ENCODE assay signal across 26 cellular contexts in the genomic region with DNA sequence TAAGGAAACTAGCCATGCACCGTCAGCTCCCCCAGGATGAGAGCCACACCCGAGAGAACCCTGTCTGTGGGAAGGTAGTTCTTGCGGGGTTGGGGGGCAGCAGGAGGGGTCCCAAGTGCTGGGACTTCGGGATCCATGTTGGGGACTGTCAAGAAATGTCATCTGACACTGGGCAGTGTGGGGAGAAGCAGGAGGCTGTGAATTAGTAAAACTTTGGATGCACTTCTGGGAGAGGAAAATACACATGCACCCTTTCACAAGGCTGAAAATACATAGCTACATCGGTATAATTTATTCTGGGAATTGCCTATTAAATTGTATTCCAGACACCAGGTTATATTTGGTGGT.
DNase-seq lines count a peak whose midpoint lies in the region; ATAC-seq and TF ChIP-seq lines count a peak whose summit lies in the region.
"Had no signal": no experiment of that assay in that cellular context is flagged by ENCODE, and none has a peak within 500 bp of the region (broad histone marks: within the 10 kb centered on the region; RNA-seq: fewer than 3 reads in every experiment).

No MANE protein-coding gene starts in this region.

- no peak overlapping the region for H2BK120ac ChIP-seq in mesenchymal stem cell (ENCODE audit: low read depth, low read length)

- peak overlapping the region; percentile 59 to 83 for H3K18ac ChIP-seq in mesenchymal stem cell (ENCODE audit: low read depth in 1 of 2, low read length in 2 of 2)

- H3K4ac ChIP-seq in mesenchymal stem cell (ENCODE audit: low read depth in 1 of 2, low read length in 2 of 2), result peak overlapping the region in 1 of 2 experiments; percentile 44

- no peaks in the 10 kb centered on the region for H3K79me1 ChIP-seq in mesenchymal stem cell (replicated peaks; ENCODE audit: low read length, poor library complexity, severe bottlenecking)

- H3K4me3 ChIP-seq in HEK293 (ENCODE audit: low read depth, low read length) (no peak overlapping the region), mesenchymal stem cell (ENCODE audit: insufficient read depth in 1 of 2, low read depth in 1 of 2, low read length in 2 of 2) (no peak overlapping the region)
- H3K4me3 ChIP-seq: dorsolateral prefrontal cortex, gastroesophageal sphincter had no signal

- H3K36me3 Mint-ChIP-seq in activated T-helper 17 cell treated with anti-CD3 and anti-CD28 coated beads, Interleukin-2, amount 50 U/mL, for 72 hours (ENCODE audit: low read depth), result no peaks in the 10 kb centered on the region
- H3K36me3 Mint-ChIP-seq in type B pancreatic cell, result no peaks in the 10 kb centered on the region
- H3K36me3 Mint-ChIP-seq: activated naive CD8-positive, alpha-beta T cell treated with anti-CD3 and anti-CD28 coated beads for 36 hours; CD4-positive, CD25-positive, alpha-beta regulatory T cell; immature natural killer cell; naive B cell had no signal

- no peak overlapping the region for H3K4me2 ChIP-seq in mesenchymal stem cell (ENCODE audit: low read length, poor library complexity, severe bottlenecking)

- H3K27ac Mint-ChIP-seq in activated T-helper 17 cell treated with anti-CD3 and anti-CD28 coated beads, Interleukin-2, amount 50 U/mL, for 72 hours, result peak overlapping the region; percentile 39
- H3K27ac Mint-ChIP-seq in type B pancreatic cell, result no peak overlapping the region
- H3K27ac Mint-ChIP-seq: activated CD8-positive, alpha-beta T cell treated with anti-CD3 and anti-CD28 coated beads for 36 hours; activated naive CD8-positive, alpha-beta T cell treated with anti-CD3 and anti-CD28 coated beads for 36 hours; CD4-positive, CD25-positive, alpha-beta regulatory T cell; immature natural killer cell; memory B cell; naive B cell had no signal

- no peak overlapping the region for H2BK15ac ChIP-seq in mesenchymal stem cell (ENCODE audit: low read depth, poor library complexity, severe bottlenecking)

- H3K27ac ChIP-seq in HEK293 (ENCODE audit: extremely low read depth, low read depth, low read length) (peak overlapping the region; percentile 94), mesenchymal stem cell (ENCODE audit: low read length, poor library complexity, severe bottlenecking) (no peak overlapping the region)
- H3K27ac ChIP-seq: dorsolateral prefrontal cortex, gastroesophageal sphincter had no signal

- peak overlapping the region; percentile 38 to 88 for H2BK12ac ChIP-seq in mesenchymal stem cell (ENCODE audit: low read length in 2 of 2)

- DNase-seq in mesenchymal stem cell, result no peak
- DNase-seq in type B pancreatic cell (ENCODE audit: extremely low spot score, unreplicated experiment), result no peak
- no peak for DNase-seq in NCI-H187 treated with DMSO at 0.1 percent for 48 hours (lab: John Stamatoyannopoulos, UW)
- DNase-seq in germinal center (ENCODE audit: low spot score), result no peak
- no peak for DNase-seq in NCI-H2227 (lab: John Stamatoyannopoulos, UW; ENCODE audit: unreplicated experiment)
- DNase-seq: activated CD8-positive, alpha-beta T cell treated with anti-CD3 and anti-CD28 coated beads for 36 hours; activated effector memory CD4-positive, alpha-beta T cell treated with Interleukin-2 at 50 U/mL for 16 hours; activated naive CD8-positive, alpha-beta T cell treated with anti-CD3 and anti-CD28 coated beads for 36 hours; CD4-positive, CD25-positive, alpha-beta regulatory T cell; DMS153; dorsolateral prefrontal cortex; GOT3; hypothalamus; immature natural killer cell; left colon; naive B cell; NCI-H1092 treated with DMSO at 0.1 percent for 48 hours; NCI-H2029; NCI-H526 treated with DMSO at 0.1 percent for 48 hours; nucleus accumbens; trophoblast cell had no signal

- H3K4me1 ChIP-seq in HEK293 (ENCODE audit: control insufficient read depth, insufficient read depth, low read length) (peaks cover 23% of the 10 kb centered on the region), mesenchymal stem cell (ENCODE audit: control insufficient read depth, insufficient read depth, low read depth, low read length) (peaks cover 7% of the 10 kb centered on the region)
- H3K4me1 ChIP-seq: gastroesophageal sphincter had no signal

- no peak overlapping the region for H3K4me3 Mint-ChIP-seq in activated T-helper 17 cell treated with anti-CD3 and anti-CD28 coated beads, Interleukin-2, amount 50 U/mL, for 72 hours
- peak overlapping the region; percentile 9 for H3K4me3 Mint-ChIP-seq in type B pancreatic cell
- H3K4me3 Mint-ChIP-seq: activated CD8-positive, alpha-beta T cell treated with anti-CD3 and anti-CD28 coated beads for 36 hours; activated naive CD8-positive, alpha-beta T cell treated with anti-CD3 and anti-CD28 coated beads for 36 hours; CD4-positive, CD25-positive, alpha-beta regulatory T cell; immature natural killer cell; memory B cell; naive B cell had no signal

- TF ChIP-seq CTCF in HEK293 (tag by site-specific recombination; IDR thresholded peaks at IDR 0.05) (no peak), type B pancreatic cell (conservative IDR thresholded peaks at IDR 0.05) (no peak)

- H3K14ac ChIP-seq in mesenchymal stem cell (ENCODE audit: low read length in 2 of 2), result no peak overlapping the region

- POLR2A ChIA-PET in HEK293 (lab: Yijun Ruan, JAX), result no interaction called here

- H4K8ac ChIP-seq in mesenchymal stem cell (ENCODE audit: low read length), result peak overlapping the region; percentile 19

- no peaks in the 10 kb centered on the region for H3K9me3 Mint-ChIP-seq in activated T-helper 17 cell treated with anti-CD3 and anti-CD28 coated beads, Interleukin-2, amount 50 U/mL, for 72 hours
- no peaks in the 10 kb centered on the region for H3K9me3 Mint-ChIP-seq in type B pancreatic cell
- H3K9me3 Mint-ChIP-seq: activated CD8-positive, alpha-beta T cell treated with anti-CD3 and anti-CD28 coated beads for 36 hours; activated naive CD8-positive, alpha-beta T cell treated with anti-CD3 and anti-CD28 coated beads for 36 hours; memory B cell had no signal

- H3K4me1 Mint-ChIP-seq in activated T-helper 17 cell treated with anti-CD3 and anti-CD28 coated beads, Interleukin-2, amount 50 U/mL, for 72 hours, result peaks cover 15% of the 10 kb centered on the region
- H3K4me1 Mint-ChIP-seq in type B pancreatic cell (ENCODE audit: unreplicated experiment), result peaks cover 40% of the 10 kb centered on the region
- H3K4me1 Mint-ChIP-seq: memory B cell, naive B cell had no signal

- H3K27me3 Mint-ChIP-seq in activated T-helper 17 cell treated with anti-CD3 and anti-CD28 coated beads, Interleukin-2, amount 50 U/mL, for 72 hours, result no peaks in the 10 kb centered on the region
- H3K27me3 Mint-ChIP-seq in type B pancreatic cell, result no peaks in the 10 kb centered on the region
- H3K27me3 Mint-ChIP-seq: activated CD8-positive, alpha-beta T cell treated with anti-CD3 and anti-CD28 coated beads for 36 hours; activated naive CD8-positive, alpha-beta T cell treated with anti-CD3 and anti-CD28 coated beads for 36 hours had no signal

- WGBS in mesenchymal stem cell, result 72% methylated on average over 4 of the region's 5 CpGs

- no peaks in the 10 kb centered on the region for H3K27me3 ChIP-seq in mesenchymal stem cell (ENCODE audit: control insufficient read depth in 1 of 2, insufficient read depth in 1 of 2, low read length in 2 of 2)
- H3K27me3 ChIP-seq: dorsolateral prefrontal cortex, gastroesophageal sphincter had no signal

- peak overlapping the region; percentile 59 for H4K91ac ChIP-seq in mesenchymal stem cell (ENCODE audit: low read length)

- no peak overlapping the region for H3K9ac ChIP-seq in mesenchymal stem cell (ENCODE audit: low read length)

- ATAC-seq in activated T-helper 17 cell treated with anti-CD3 and anti-CD28 coated beads, Interleukin-2, amount 50 U/mL, for 72 hours (replicated peaks), result no peak
- ATAC-seq: activated CD4-positive, CD25-positive, alpha-beta regulatory T cell treated with anti-CD3 and anti-CD28 coated beads, Interleukin-2, amount 50 U/mL, for 24 hours; activated CD8-positive, alpha-beta T cell treated with anti-CD3 and anti-CD28 coated beads for 36 hours; gastroesophageal sphincter had no signal

- no peak overlapping the region for H3K23ac ChIP-seq in mesenchymal stem cell (ENCODE audit: low read length in 2 of 2)

- peak overlapping the region; percentile 75 for H2AK5ac ChIP-seq in mesenchymal stem cell (ENCODE audit: low read length, severe bottlenecking)

- CTCF ChIA-PET in HEK293 (lab: Yijun Ruan, JAX), result interaction anchor here (1.0 to 1.3 kb wide), 2 partner anchors 38 to 1018 kb away, joined by 3 read pairs; no protein-coding TSS in a partner anchor

- H2AFZ ChIP-seq in mesenchymal stem cell (ENCODE audit: low read depth, low read length), result no peak overlapping the region

- H2BK5ac ChIP-seq in mesenchymal stem cell (ENCODE audit: low read depth, low read length, poor library complexity, severe bottlenecking), result no peak overlapping the region

- no peaks in the 10 kb centered on the region for H3K36me3 ChIP-seq in HEK293 (ENCODE audit: control insufficient read depth in 2 of 2, insufficient read depth in 1 of 2, low read length in 2 of 2)
- H3K36me3 ChIP-seq in mesenchymal stem cell (ENCODE audit: control insufficient read depth in 1 of 2, insufficient read depth in 2 of 2, low read depth in 1 of 2, low read length in 2 of 2), result no peaks in the 10 kb centered on the region
- H3K36me3 ChIP-seq: gastroesophageal sphincter had no signal

- H3K9me3 ChIP-seq in HEK293 (ENCODE audit: control insufficient read depth, insufficient read depth, low read depth, low read length) (no peaks in the 10 kb centered on the region), mesenchymal stem cell (ENCODE audit: control insufficient read depth, low read length) (no peaks in the 10 kb centered on the region)
- H3K9me3 ChIP-seq: gastroesophageal sphincter had no signal

TF ChIP-seq in HEK293, 187 proteins besides CTCF, POLR2A, EP300 and RAD21 (continues in another document):
- TF ChIP-seq ZNF221 (tag by site-specific recombination; IDR thresholded peaks at IDR 0.05; ENCODE audit: borderline replicate concordance), result no peak
- no peak for TF ChIP-seq ZNF768 (tag by site-specific recombination; IDR thresholded peaks at IDR 0.05)
- no peak for TF ChIP-seq ZBTB26 (tag by site-specific recombination; optimal IDR thresholded peaks at IDR 0.05)
- TF ChIP-seq ZBTB48 (tag by site-specific recombination; IDR thresholded peaks at IDR 0.05), result peak; percentile 96
- no peak for TF ChIP-seq ZNF549 (tag by site-specific recombination; IDR thresholded peaks at IDR 0.05)
- TF ChIP-seq GLIS2 (tag by site-specific recombination; IDR thresholded peaks at IDR 0.05), result 0 out of 2 replicates have a peak, but pooled peaks have one; percentile 2
